Comparison of ENCODE assay signal across 8 cellular contexts in the genomic region with DNA sequence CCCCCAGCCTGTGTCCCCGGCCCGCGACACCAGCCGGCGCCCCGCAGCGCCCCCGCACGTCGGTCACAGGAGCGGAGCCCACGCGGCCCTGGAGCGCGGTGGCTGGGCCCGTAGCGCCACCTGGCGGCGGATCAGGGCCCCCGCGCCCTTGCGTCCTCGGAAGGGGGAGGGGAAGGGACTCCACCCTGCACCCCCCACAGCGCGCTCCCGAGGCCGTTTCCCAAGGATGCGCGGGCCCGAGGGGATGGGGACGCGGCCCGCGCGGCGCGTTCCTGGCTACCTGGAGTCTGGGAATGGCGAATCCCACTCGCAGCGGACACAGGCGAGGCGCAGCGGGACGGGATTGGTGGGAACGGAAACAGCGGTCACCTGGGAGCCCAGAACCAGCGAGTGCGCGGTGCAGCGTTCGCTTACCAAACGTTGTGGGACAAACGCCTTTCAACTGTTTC. TPM values are rescaled to one million over a fixed set of nuclear protein-coding genes. Genes with fewer than 3 reads are reported as not detected.
A peak's percentile ranks its signal among the peaks of the same experiment; 100 is the strongest.
DNase-seq lines count a peak whose midpoint lies in the region; ATAC-seq and TF ChIP-seq lines count a peak whose summit lies in the region.

No MANE protein-coding gene starts in this region.

- peaks cover 3% of the 10 kb centered on the region in 2 donors for H3K4me1 ChIP-seq in mucosa of rectum (ENCODE audit: control insufficient read depth in 2 of 2, insufficient read depth in 2 of 2, low read length in 2 of 2)

- H3K4me3 ChIP-seq in AG04449 (ENCODE audit: low read depth, low read length) (peak overlapping the region; percentile 66), epithelial cell of proximal tubule (ENCODE audit: low read depth, low read length) (peak overlapping the region; percentile 66), mucosa of rectum (ENCODE audit: low read length in 2 of 2) (peak overlapping the region; percentile 65 to 74)

- peaks cover 2 to 5% of the 10 kb centered on the region in 2 donors for H3K27me3 ChIP-seq in mucosa of rectum (ENCODE audit: control insufficient read depth in 2 of 2, insufficient read depth in 2 of 2, low read length in 2 of 2)

- POLR2A ChIA-PET in AG04449 (lab: Yijun Ruan, JAX): no interaction called here

- no peak for DNase-seq in AG04449 (ENCODE audit: low read depth, low spot score)
- peak; percentile 83 for DNase-seq in NCI-H748 (lab: John Stamatoyannopoulos, UW; ENCODE audit: unreplicated experiment)
- DNase-seq in activated CD8-positive, alpha-beta memory T cell treated with anti-CD3 and anti-CD28 coated beads, Interleukin-2, amount 50 U/mL, for 1 hour (ENCODE audit: extremely low read depth): peak; percentile 36
- DNase-seq in epithelial cell of proximal tubule (ENCODE audit: low read depth): no peak
- DNase-seq in stimulated activated CD8-positive, alpha-beta memory T cell treated with anti-CD3 and anti-CD28 coated beads, Interleukin-4, amount 100 ng/mL, for 4 hours (ENCODE audit: low read depth in 2 of 2, low spot score in 1 of 2): peak; percentile 52 to 57

- no peak overlapping the region for H3K27ac ChIP-seq in mucosa of rectum (ENCODE audit: low read depth in 2 of 2, low read length in 2 of 2)

- no peaks in the 10 kb centered on the region for H3K9me3 ChIP-seq in mucosa of rectum (ENCODE audit: control insufficient read depth in 2 of 2, low read length in 2 of 2)

- TF ChIP-seq CTCF in AG04449 (IDR thresholded peaks at IDR 0.05; ENCODE audit: insufficient read depth, low read length, missing control alignments) (peak; percentile 97), epithelial cell of proximal tubule (conservative IDR thresholded peaks at IDR 0.05; ENCODE audit: low read depth, low read length) (peak; percentile 86)

- CTCF ChIA-PET in AG04449 (lab: Yijun Ruan, JAX): interaction anchor here (0.6 to 7.2 kb wide), 25 partner anchors 10 to 332 kb away, joined by 3 to 111 read pairs (median 4); no protein-coding TSS in a partner anchor

- peak overlapping the region; percentile 32 to 64 for H3K9ac ChIP-seq in mucosa of rectum (ENCODE audit: low read depth in 1 of 2, low read length in 2 of 2)

- ATAC-seq in GM18867 (IDR thresholded peaks at IDR 0.05; ENCODE audit: unreplicated experiment): peak; percentile 93
- peak; percentile 91 for ATAC-seq in HG03108 (IDR thresholded peaks at IDR 0.05; ENCODE audit: unreplicated experiment)

- no peaks in the 10 kb centered on the region for H3K36me3 ChIP-seq in mucosa of rectum (ENCODE audit: control insufficient read depth in 2 of 2, insufficient read depth in 2 of 2, low read length in 2 of 2)

RNA-seq across cellular contexts. Expression of a gene that starts 23.8 kb away (rescaled TPM):
- 40.6 and 44.9 TPM in 2 replicates for total RNA-seq in epithelial cell of proximal tubule

Comparison
In these comparisons a context has a peak if more than half of its experiments do, and no peak if none do; other contexts are left out.
1. DNase-seq: peak in NCI-H748 (single experiment), activated CD8-positive, alpha-beta memory T cell treated with anti-CD3 and anti-CD28 coated beads, Interleukin-2, amount 50 U/mL, for 1 hour (single experiment) and stimulated activated CD8-positive, alpha-beta memory T cell treated with anti-CD3 and anti-CD28 coated beads, Interleukin-4, amount 100 ng/mL, for 4 hours (2 of 2); none in AG04449 (single experiment) and epithelial cell of proximal tubule (single experiment).
2. Peak in every context shown above with its lines, with median percentiles within 50 percentile points of each other: H3K4me3 ChIP-seq.